Comparison of ENCODE assay signal across 19 cellular contexts in genomic region chrX:9416562-9417319, GRCh38. TPM values are rescaled to one million over a fixed set of nuclear protein-coding genes. Genes with fewer than 3 reads are reported as not detected.
DNase-seq lines count a peak whose midpoint lies in the region; ATAC-seq and TF ChIP-seq lines count a peak whose summit lies in the region.
"Had no signal": no experiment of that assay in that cellular context is flagged by ENCODE, and none has a peak within 500 bp of the region (broad histone marks: within the 10 kb centered on the region; RNA-seq: fewer than 3 reads in every experiment).

No MANE protein-coding gene starts in this region.

- H3K27me3 Mint-ChIP-seq in type B pancreatic cell, result no peaks in the 10 kb centered on the region

- TF ChIP-seq CTCF in PC-9 (conservative IDR thresholded peaks at IDR 0.05) (no peak), fibroblast of mammary gland (conservative IDR thresholded peaks at IDR 0.05; ENCODE audit: control insufficient read depth, insufficient read depth, low read depth, low read length) (no peak), type B pancreatic cell (conservative IDR thresholded peaks at IDR 0.05) (no peak)

- no peaks in the 10 kb centered on the region for H3K36me3 ChIP-seq in PC-9 (ENCODE audit: low read depth)

- H3K4me3 ChIP-seq in PC-9 (peak overlapping the region; percentile 28; the same call in 1 of the 2 replicates), fibroblast of mammary gland (ENCODE audit: control insufficient read depth, low read depth, low read length) (no peak overlapping the region)

- peaks cover 9% of the 10 kb centered on the region for H3K4me1 Mint-ChIP-seq in type B pancreatic cell (ENCODE audit: unreplicated experiment)

- H4K20me1 ChIP-seq in PC-9 (ENCODE audit: insufficient read depth), result no peaks in the 10 kb centered on the region

- DNase-seq in EL (peak; percentile 0), PC-9 (peak; percentile 3 to 80), fibroblast of mammary gland (ENCODE audit: low read depth) (peak; percentile 65), type B pancreatic cell (ENCODE audit: extremely low spot score, unreplicated experiment) (no peak), GM19240 (ENCODE audit: insufficient read length, low spot score) (no peak), NCI-H1436 treated with DMSO at 0.1 percent for 48 hours (lab: John Stamatoyannopoulos, UW) (no peak)
- DNase-seq: activated CD8-positive, alpha-beta T cell treated with anti-CD3 and anti-CD28 coated beads, Interleukin-2, amount 10 ng/mL, durations not matched to agents 7 days and 5 days; CD8-positive, alpha-beta memory T cell; dermis blood vessel endothelial cell; Karpas-422; NCI-H1930; NCI-H526; nephron progenitor cell; retina; stimulated activated CD4-positive, alpha-beta T cell treated with anti-CD3 and anti-CD28 coated beads, Interleukin-1b, Interleukin-23, amount 100 ng/mL, for 48 hours; SW 1271 had no signal

- intact Hi-C loops in PC-9 (cut with micrococcal nuclease; ENCODE audit: unreplicated experiment), result no loop called here

- H3K9me2 ChIP-seq in PC-9 (ENCODE audit: insufficient read depth), result no peaks in the 10 kb centered on the region

- H3K27me3 ChIP-seq in PC-9 (ENCODE audit: insufficient read depth, low read depth), result peaks cover 12% of the 10 kb centered on the region

- peaks cover 12% of the 10 kb centered on the region for H3F3A ChIP-seq in PC-9 (ENCODE audit: insufficient read depth, low read depth)

- no TSS peak for BruUV-seq in PC-9 (replicated peaks; lab: Mats Ljungman, UMichigan)

- POLR2A ChIA-PET in PC-9 (lab: Charles Lee; ENCODE audit: unreplicated experiment), result interaction anchor here (0.5 kb wide), 1 partner anchor 161 kb away, joined by 3 read pairs; no protein-coding TSS in a partner anchor

- H3K4me3 Mint-ChIP-seq in type B pancreatic cell, result no peak overlapping the region
- H3K4me3 Mint-ChIP-seq: activated CD8-positive, alpha-beta T cell treated with anti-CD3 and anti-CD28 coated beads, Interleukin-2, amount 10 ng/mL, durations not matched to agents 7 days and 5 days; CD8-positive, alpha-beta memory T cell; nephron progenitor cell had no signal

- H3K27ac ChIP-seq in PC-9, result peak overlapping the region; percentile 48
- H3K27ac ChIP-seq: HL-60 had no signal

- peak overlapping the region; percentile 64 for H3K4me2 ChIP-seq in PC-9

- peaks cover 28% of the 10 kb centered on the region for H3K4me1 ChIP-seq in PC-9 (replicated peaks; ENCODE audit: insufficient read depth)

- H3K27ac Mint-ChIP-seq in type B pancreatic cell, result peak overlapping the region; percentile 63
- H3K27ac Mint-ChIP-seq: activated CD8-positive, alpha-beta T cell treated with anti-CD3 and anti-CD28 coated beads, Interleukin-2, amount 10 ng/mL, durations not matched to agents 7 days and 5 days; CD8-positive, alpha-beta memory T cell; nephron progenitor cell had no signal

- H3K79me2 ChIP-seq in PC-9 (ENCODE audit: low read depth), result no peaks in the 10 kb centered on the region

- peaks cover 1% of the 10 kb centered on the region for H3K9me3 Mint-ChIP-seq in type B pancreatic cell
- H3K9me3 Mint-ChIP-seq: CD8-positive, alpha-beta memory T cell had no signal

- H2AFZ ChIP-seq in PC-9, result no peak overlapping the region

- H3K36me3 Mint-ChIP-seq in type B pancreatic cell, result no peaks in the 10 kb centered on the region
- H3K36me3 Mint-ChIP-seq: CD8-positive, alpha-beta memory T cell had no signal

- H3K9me3 ChIP-seq in PC-9 (ENCODE audit: insufficient read depth, low read depth), result no peaks in the 10 kb centered on the region

- no peak for ATAC-seq in HG03095 (IDR thresholded peaks at IDR 0.05; ENCODE audit: unreplicated experiment)
- ATAC-seq: activated CD8-positive, alpha-beta T cell treated with anti-CD3 and anti-CD28 coated beads, Interleukin-2, amount 10 ng/mL, durations not matched to agents 7 days and 5 days; Panc1 had no signal

- CTCF ChIA-PET in PC-9 (lab: Charles Lee), result no interaction called here

RNA-seq across cellular contexts. Expression of gene TBL1X, which starts 48.1 kb away (rescaled TPM):
- total RNA-seq in PC-9 (2021) (14.9 and 17.6 TPM in 2 replicates), type B pancreatic cell (ENCODE audit: low replicate concordance) (41.3 and 91.6 TPM in 2 replicates)

Comparison
In these comparisons a context has a peak if more than half of its experiments do, and no peak if none do; other contexts are left out.
1. DNase-seq: peak in EL (single experiment), PC-9 (2 of 2) and fibroblast of mammary gland (single experiment); none in type B pancreatic cell (single experiment), GM19240 (single experiment) and NCI-H1436 treated with DMSO at 0.1 percent for 48 hours (single experiment).